In the genomic region with DNA sequence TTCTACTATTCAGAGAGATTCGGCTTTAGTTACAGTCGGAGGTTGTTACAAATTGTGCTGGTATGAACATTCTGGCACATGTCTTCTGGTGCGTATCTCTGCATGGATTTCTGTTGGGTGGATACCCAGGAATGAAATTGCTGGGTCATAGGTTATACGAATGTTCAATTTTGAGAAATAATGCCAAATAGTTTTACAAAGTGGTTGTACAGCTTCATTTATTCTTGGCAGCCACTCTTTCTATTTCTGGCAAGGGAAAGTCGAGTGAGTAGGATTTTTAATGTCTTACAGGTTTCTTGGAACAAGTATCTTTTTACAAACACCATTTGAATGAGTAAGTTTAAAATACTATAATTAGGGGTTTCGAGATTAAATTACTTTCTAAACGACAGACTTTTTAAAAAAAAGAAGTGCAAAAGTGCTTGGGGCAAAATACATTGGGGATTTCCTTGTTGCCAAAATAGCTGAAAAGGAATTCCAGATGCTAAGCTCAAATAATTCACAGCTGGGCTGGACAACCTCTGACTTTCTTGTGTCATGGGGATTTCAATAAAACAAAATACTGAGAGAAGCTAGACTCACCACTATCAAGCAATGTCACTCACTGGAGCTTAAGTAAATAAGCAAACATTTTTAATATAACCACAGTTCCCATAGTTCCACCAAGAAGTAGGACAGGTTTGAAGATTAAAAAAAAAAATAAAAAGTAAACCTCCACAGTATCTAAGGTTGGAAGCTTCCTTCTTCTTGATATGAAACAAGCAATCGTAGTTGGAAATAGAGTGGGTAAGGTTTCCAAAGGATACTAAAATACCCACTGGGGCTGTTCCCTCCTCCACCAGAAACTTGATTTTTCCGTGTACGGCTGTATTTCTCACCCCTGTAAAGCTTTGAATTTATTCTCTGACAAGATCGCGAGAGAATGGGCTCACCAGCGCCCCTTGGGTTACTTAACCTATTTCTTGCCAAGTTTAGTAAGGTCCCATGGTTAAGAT, we compare ENCODE assay signal across 17 cellular contexts. TPM values are rescaled to one million over a fixed set of nuclear protein-coding genes. Genes with fewer than 3 reads are reported as not detected.
DNase-seq lines count a peak whose midpoint lies in the region; ATAC-seq, FAIRE-seq and TF ChIP-seq lines count a peak whose summit lies in the region.
"Had no signal": no experiment of that assay in that cellular context is flagged by ENCODE, and none has a peak within 500 bp of the region (broad histone marks: within the 10 kb centered on the region; RNA-seq: fewer than 3 reads in every experiment).

No MANE protein-coding gene starts in this region.

- H3K36me3 Mint-ChIP-seq in nephron progenitor cell (ENCODE audit: low read depth): no peaks in the 10 kb centered on the region
- H3K36me3 Mint-ChIP-seq: CD8-positive, alpha-beta memory T cell; stimulated activated naive B cell treated with anti-CD40 and anti-IgM and Interleukin-4, amounts not matched to agents 10 μg/mL and 1 μg/mL and 100 μg/mL, for 72 hours had no signal

- intact Hi-C loops in sciatic nerve (cut with DNase I): no loop called here

- FAIRE-seq in GM19239 (lab: Jason Lieb, UNC): no peak
- FAIRE-seq: colon had no signal

- H3K4me3 Mint-ChIP-seq in nephron progenitor cell: no peak overlapping the region
- H3K4me3 Mint-ChIP-seq: CD8-positive, alpha-beta memory T cell; stimulated activated naive B cell treated with anti-CD40 and anti-IgM and Interleukin-4, amounts not matched to agents 10 μg/mL and 1 μg/mL and 100 μg/mL, for 72 hours; T-helper 2 cell treated with Interferon-gamma antibody and Interleukin-4, amounts not matched to agents 5 μg/mL and 100 μg/mL, for 36 hours had no signal

- peak; percentile 84 for ATAC-seq in sciatic nerve
- ATAC-seq: stimulated activated naive B cell treated with anti-CD40 and anti-IgM and Interleukin-4, amounts not matched to agents 10 μg/mL and 1 μg/mL and 100 μg/mL, for 72 hours had no signal

- H3K27ac Mint-ChIP-seq in nephron progenitor cell: no peak overlapping the region
- H3K27ac Mint-ChIP-seq: CD8-positive, alpha-beta memory T cell; stimulated activated naive B cell treated with anti-CD40 and anti-IgM and Interleukin-4, amounts not matched to agents 10 μg/mL and 1 μg/mL and 100 μg/mL, for 72 hours; T-helper 2 cell treated with Interferon-gamma antibody and Interleukin-4, amounts not matched to agents 5 μg/mL and 100 μg/mL, for 36 hours had no signal

- no peak overlapping the region for H3K4me3 ChIP-seq in fibroblast of the aortic adventitia (ENCODE audit: low read depth, low read length)

- peak; percentile 40 for DNase-seq in GM13976 (ENCODE audit: low spot score)
- peak; percentile 98 for DNase-seq in fibroblast of the aortic adventitia (ENCODE audit: low read depth)
- DNase-seq in sciatic nerve (ENCODE audit: low spot score): no peak
- no peak for DNase-seq in nephron progenitor cell
- DNase-seq in GM19239 (ENCODE audit: insufficient read length, low spot score): no peak
- DNase-seq in stimulated activated CD4-positive, alpha-beta T cell treated with anti-CD3 and anti-CD28 coated beads, Interleukin-15, amount 100 ng/mL, for 24 hours: no peak
- no peak for DNase-seq in KBM-7
- DNase-seq: activated CD4-positive, alpha-beta T cell treated with anti-CD3 and anti-CD28 coated beads, Interleukin-2, amount 50 U/mL, for 48 hours; activated gamma-delta T cell; CD8-positive, alpha-beta memory T cell; hippocampal formation; NCI-H345; stimulated activated CD4-positive, alpha-beta T cell treated with anti-CD3 and anti-CD28 coated beads, Interleukin-2, amount 100 ng/mL, for 24 hours; stimulated activated naive B cell treated with anti-CD40 and anti-IgM and Interleukin-4, amounts not matched to agents 10 μg/mL and 1 μg/mL and 100 μg/mL, for 72 hours had no signal

- peaks cover 24% of the 10 kb centered on the region for H3K9me3 Mint-ChIP-seq in nephron progenitor cell
- H3K9me3 Mint-ChIP-seq: CD8-positive, alpha-beta memory T cell; stimulated activated naive B cell treated with anti-CD40 and anti-IgM and Interleukin-4, amounts not matched to agents 10 μg/mL and 1 μg/mL and 100 μg/mL, for 72 hours; T-helper 2 cell treated with Interferon-gamma antibody and Interleukin-4, amounts not matched to agents 5 μg/mL and 100 μg/mL, for 36 hours had no signal

- in situ Hi-C loops in GM13976 (cut with MboI; ENCODE audit: low sequenced_read_pairs, unreplicated experiment): no loop called here
- in situ Hi-C loops in KBM-7 (cut with MboI; ENCODE audit: low pct_unique_long_range_greater_than_20kb, low sequenced_read_pairs): no loop called here

- H3K4me1 Mint-ChIP-seq in nephron progenitor cell: peaks cover 16% of the 10 kb centered on the region
- H3K4me1 Mint-ChIP-seq: CD8-positive, alpha-beta memory T cell had no signal

- peaks cover 3% of the 10 kb centered on the region for H3K27me3 Mint-ChIP-seq in nephron progenitor cell (ENCODE audit: low read depth, poor library complexity)
- H3K27me3 Mint-ChIP-seq: stimulated activated naive B cell treated with anti-CD40 and anti-IgM and Interleukin-4, amounts not matched to agents 10 μg/mL and 1 μg/mL and 100 μg/mL, for 72 hours had no signal

- TF ChIP-seq CTCF in GM13976 (IDR thresholded peaks at IDR 0.05; ENCODE audit: borderline replicate concordance, control extremely low read depth, extremely low read depth, insufficient read depth, missing control alignments) (no peak), VCaP (conservative IDR thresholded peaks at IDR 0.05) (no peak), fibroblast of the aortic adventitia (IDR thresholded peaks at IDR 0.05; ENCODE audit: insufficient read depth, low read length) (peak; percentile 13), nephron progenitor cell (IDR thresholded peaks at IDR 0.05) (no peak)

- H3K27ac ChIP-seq in VCaP: peak overlapping the region; percentile 18

RNA-seq across cellular contexts. Expression of gene GFOD1, which starts 21.6 kb away (rescaled TPM):
- 2.6 and 3.0 TPM in 2 replicates for total RNA-seq in fibroblast of the aortic adventitia (ENCODE audit: low replicate concordance)
- 16.3 TPM for total RNA-seq in sciatic nerve

Comparison
In these comparisons a context has a peak if more than half of its experiments do, and no peak if none do; other contexts are left out.
1. DNase-seq: peak in GM13976 (single experiment) and fibroblast of the aortic adventitia (single experiment); none in sciatic nerve (single experiment), nephron progenitor cell (single experiment), GM19239 (single experiment), stimulated activated CD4-positive, alpha-beta T cell treated with anti-CD3 and anti-CD28 coated beads, Interleukin-15, amount 100 ng/mL, for 24 hours (single experiment) and KBM-7 (single experiment).